In the genomic region with DNA sequence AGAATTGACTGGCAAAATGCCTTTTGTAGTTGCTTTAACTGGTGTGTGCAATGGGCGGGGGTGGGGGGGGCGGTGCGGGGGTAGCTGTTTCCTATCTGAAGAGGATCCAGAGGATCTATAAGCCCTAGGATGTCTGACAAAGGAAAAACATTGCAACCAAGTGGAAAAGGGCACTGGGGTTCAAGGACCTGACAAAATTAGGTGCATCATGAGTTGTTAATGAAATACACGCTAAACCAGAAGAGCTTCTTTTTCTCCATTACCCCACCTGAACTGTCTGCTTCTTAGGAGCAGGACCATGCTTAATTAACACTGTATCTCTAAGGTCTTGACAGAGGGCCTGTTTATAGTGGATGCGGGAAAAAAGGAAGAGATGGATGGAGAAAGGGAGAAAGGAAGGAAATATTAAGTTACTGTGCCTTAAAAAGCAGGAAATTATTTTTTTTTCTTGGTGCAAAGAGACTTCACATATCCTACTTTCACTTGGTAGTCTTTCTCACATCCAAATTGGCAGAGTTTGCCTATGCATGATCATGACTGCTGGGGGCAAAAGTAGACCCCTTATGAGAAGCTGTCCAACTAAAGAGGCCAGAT, we compare ENCODE assay signal across 2 cellular contexts.
TF ChIP-seq lines count a peak whose summit lies in the region.

No MANE protein-coding gene starts in this region.

TF ChIP-seq in A549, 52 proteins besides CTCF, POLR2A, EP300 and RAD21:
- TF ChIP-seq TFCP2L1 (CRISPR knock-in tag; IDR thresholded peaks at IDR 0.05) (no peak), JUN (IDR thresholded peaks at IDR 0.05) (peak in 1 of 2 experiments; percentile 38; a peak in 2 of 5 replicates), POLR2AphosphoS2 (conservative IDR thresholded peaks at IDR 0.05; ENCODE audit: low read length) (peak; percentile 43; the same call in 1 of the 2 replicates), HOXA7 (CRISPR knock-in tag; IDR thresholded peaks at IDR 0.05) (0 out of 2 replicates have a peak, but pooled peaks have one; percentile 35), HOXB13 (CRISPR knock-in tag; IDR thresholded peaks at IDR 0.05; ENCODE audit: low read depth) (no peak)

TF ChIP-seq in endothelial cell of umbilical vein, 7 proteins besides CTCF, POLR2A, EP300 and RAD21:
- TF ChIP-seq, protein P1, sequence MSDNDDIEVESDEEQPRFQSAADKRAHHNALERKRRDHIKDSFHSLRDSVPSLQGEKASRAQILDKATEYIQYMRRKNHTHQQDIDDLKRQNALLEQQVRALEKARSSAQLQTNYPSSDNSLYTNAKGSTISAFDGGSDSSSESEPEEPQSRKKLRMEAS (IDR thresholded peaks at IDR 0.05; ENCODE audit: insufficient read depth, insufficient read length), result no peak
- TF ChIP-seq GATA2 (IDR thresholded peaks at IDR 0.05; ENCODE audit: insufficient read depth, insufficient read length, low read depth, low read length) (no peak), POLR2AphosphoS5 (IDR thresholded peaks at IDR 0.05; ENCODE audit: insufficient read depth, low read depth, low read length) (peak; percentile 46), JUN (IDR thresholded peaks at IDR 0.05; ENCODE audit: borderline replicate concordance, insufficient read depth, insufficient read length, low read depth) (no peak), FOS (IDR thresholded peaks at IDR 0.05; ENCODE audit: borderline replicate concordance, insufficient read depth, low read length) (no peak)
TF ChIP-seq in endothelial cell of umbilical vein: peak in this region for 1.
